1 cellular context compared by ENCODE assay signal in the genomic region with DNA sequence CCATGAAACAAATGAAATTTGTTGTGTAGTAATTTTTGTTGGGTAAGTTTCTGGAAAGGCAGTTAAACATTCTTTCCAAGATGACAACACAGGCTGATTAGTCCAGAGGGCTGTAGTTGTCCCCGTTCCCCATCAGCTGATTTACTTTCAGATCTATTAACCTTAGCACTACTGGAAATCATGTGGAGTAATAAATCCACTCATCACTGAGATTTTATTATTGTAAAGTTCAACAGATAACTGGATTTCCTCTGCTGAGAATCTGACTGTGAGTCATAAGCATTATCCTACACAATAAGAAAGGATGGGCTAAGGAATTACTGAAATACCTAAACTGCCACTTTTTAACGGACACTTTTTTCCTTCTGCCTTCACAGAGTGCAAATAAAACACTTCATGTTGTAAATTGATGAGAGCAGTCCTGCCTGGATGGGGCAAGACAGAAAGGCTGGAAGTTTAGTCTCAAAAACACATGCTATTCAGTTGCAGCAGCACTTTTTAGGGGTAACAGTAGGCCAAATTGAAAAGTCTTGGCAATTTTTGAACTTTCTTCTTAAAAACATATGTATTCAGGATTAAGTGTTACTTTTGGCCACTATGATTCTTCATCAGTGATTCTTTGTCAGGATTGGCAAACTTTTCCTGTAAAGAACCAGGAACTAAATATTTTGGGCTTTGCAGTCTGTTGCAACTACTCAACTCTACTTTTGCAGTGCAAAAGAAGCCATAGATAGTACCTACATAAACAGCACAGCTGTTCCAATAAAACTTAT.
TF ChIP-seq lines count a peak whose summit lies in the region.

No MANE protein-coding gene starts in this region.

TF ChIP-seq in K562, 482 proteins besides CTCF, POLR2A, EP300 and RAD21 (continued from another document):
- TF ChIP-seq, protein P1, sequence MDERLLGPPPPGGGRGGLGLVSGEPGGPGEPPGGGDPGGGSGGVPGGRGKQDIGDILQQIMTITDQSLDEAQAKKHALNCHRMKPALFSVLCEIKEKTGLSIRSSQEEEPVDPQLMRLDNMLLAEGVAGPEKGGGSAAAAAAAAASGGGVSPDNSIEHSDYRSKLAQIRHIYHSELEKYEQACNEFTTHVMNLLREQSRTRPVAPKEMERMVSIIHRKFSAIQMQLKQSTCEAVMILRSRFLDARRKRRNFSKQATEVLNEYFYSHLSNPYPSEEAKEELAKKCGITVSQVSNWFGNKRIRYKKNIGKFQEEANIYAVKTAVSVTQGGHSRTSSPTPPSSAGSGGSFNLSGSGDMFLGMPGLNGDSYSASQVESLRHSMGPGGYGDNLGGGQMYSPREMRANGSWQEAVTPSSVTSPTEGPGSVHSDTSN (CRISPR knock-in tag; IDR thresholded peaks at IDR 0.05; ENCODE audit: low read depth) = no peak
- TF ChIP-seq, protein P1 (tag; conservative IDR thresholded peaks at IDR 0.05; ENCODE audit: low read depth) = 0 out of 2 replicates have a peak, but pooled peaks have one; percentile 9
- 0 out of 4 replicates have a peak, but pooled peaks of 1 of the 2 experiments have one; percentile 23 for TF ChIP-seq RCOR1 (IDR thresholded peaks at IDR 0.05; ENCODE audit: borderline replicate concordance in 1 of 2, low read depth in 2 of 2, low read length in 2 of 2)
